Comparison of ENCODE assay signal across 11 cellular contexts in the genomic region with DNA sequence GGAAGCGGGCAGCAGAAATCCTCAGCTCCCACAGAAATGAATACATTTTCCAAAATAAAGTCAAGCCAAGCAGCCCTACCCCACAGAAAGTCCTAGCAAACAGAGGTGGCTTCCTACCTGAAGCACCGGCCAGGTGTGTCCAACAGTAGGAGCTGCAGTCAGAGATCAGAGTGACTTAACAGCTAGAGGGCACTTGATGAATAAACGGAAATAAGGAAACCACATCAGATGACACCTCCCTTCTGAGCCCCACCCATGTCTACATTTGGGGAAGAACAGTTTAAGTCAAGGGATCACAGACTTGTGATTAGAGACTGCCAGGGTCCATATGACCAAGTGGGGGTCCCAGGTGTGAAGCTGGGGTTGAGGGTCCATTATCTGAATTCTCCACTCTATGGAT. TPM values are rescaled to one million over a fixed set of nuclear protein-coding genes. Genes with fewer than 3 reads are reported as not detected.
DNase-seq lines count a peak whose midpoint lies in the region; ATAC-seq lines count a peak whose summit lies in the region.
"Had no signal": no experiment of that assay in that cellular context is flagged by ENCODE, and none has a peak within 500 bp of the region (broad histone marks: within the 10 kb centered on the region; RNA-seq: fewer than 3 reads in every experiment).

Gene CXCR1 (minus strand): TSS at position 172 of the 400 bp plus-strand sequence. CDS start 1,751 bp downstream, outside the sequence.

- CTCF ChIA-PET in activated CD8-positive, alpha-beta T cell treated with anti-CD3 and anti-CD28 coated beads, Interleukin-2, amount 10 ng/mL, durations not matched to agents 7 days and 5 days (lab: Charles Lee) = interaction anchor here (0.6 to 2.8 kb wide), 9 partner anchors 20 to 849 kb away, joined by 3 to 12 read pairs (median 6); partner anchors contain the start of genes ARPC2 and CXCR2

- no peaks in the 10 kb centered on the region for H3K9me3 Mint-ChIP-seq in activated CD8-positive, alpha-beta T cell treated with anti-CD3 and anti-CD28 coated beads, Interleukin-2, amount 10 ng/mL, durations not matched to agents 7 days and 5 days (ENCODE audit: insufficient read depth)

- H3K4me3 Mint-ChIP-seq in activated CD8-positive, alpha-beta T cell treated with anti-CD3 and anti-CD28 coated beads, Interleukin-2, amount 10 ng/mL, durations not matched to agents 7 days and 5 days = peak within 1 kb of the TSS; percentile 29

- POLR2A ChIA-PET in activated CD8-positive, alpha-beta T cell treated with anti-CD3 and anti-CD28 coated beads, Interleukin-2, amount 10 ng/mL, durations not matched to agents 7 days and 5 days (lab: Charles Lee) = interaction anchor here (0.7 kb wide), 1 partner anchor 58 kb away, joined by 3 read pairs; no protein-coding TSS in a partner anchor

- peak within 1 kb of the TSS; percentile 60 for H3K27ac Mint-ChIP-seq in activated CD8-positive, alpha-beta T cell treated with anti-CD3 and anti-CD28 coated beads, Interleukin-2, amount 10 ng/mL, durations not matched to agents 7 days and 5 days

- H3K36me3 Mint-ChIP-seq in activated CD8-positive, alpha-beta T cell treated with anti-CD3 and anti-CD28 coated beads, Interleukin-2, amount 10 ng/mL, durations not matched to agents 7 days and 5 days (ENCODE audit: low read depth) = no peaks in the 10 kb centered on the region

- peaks cover 28% of the 10 kb centered on the region for H3K4me1 Mint-ChIP-seq in activated CD8-positive, alpha-beta T cell treated with anti-CD3 and anti-CD28 coated beads, Interleukin-2, amount 10 ng/mL, durations not matched to agents 7 days and 5 days (ENCODE audit: low read depth)

- H3K27me3 Mint-ChIP-seq in activated CD8-positive, alpha-beta T cell treated with anti-CD3 and anti-CD28 coated beads, Interleukin-2, amount 10 ng/mL, durations not matched to agents 7 days and 5 days (ENCODE audit: low read depth) = peaks cover 27% of the 10 kb centered on the region

- peak; percentile 15 for DNase-seq in stimulated activated CD4-positive, alpha-beta T cell treated with anti-CD3 and anti-CD28 coated beads, Interleukin-15, amount 100 ng/mL, for 24 hours
- no peak for DNase-seq in stimulated activated CD4-positive, alpha-beta T cell treated with anti-CD3 and anti-CD28 coated beads, Interleukin-4, amount 100 ng/mL, for 1 hour
- peak; percentile 61 for DNase-seq in activated CD8-positive, alpha-beta T cell treated with anti-CD3 and anti-CD28 coated beads, Interleukin-2, amount 10 ng/mL, durations not matched to agents 7 days and 5 days
- DNase-seq in COLO829 (ENCODE audit: low spot score) = no peak
- DNase-seq in DMS79 (lab: John Stamatoyannopoulos, UW) = no peak
- DNase-seq: head of caudate nucleus, NCI-H1417 had no signal

- peak; percentile 91 for ATAC-seq in activated CD8-positive, alpha-beta T cell treated with anti-CD3 and anti-CD28 coated beads, Interleukin-2, amount 10 ng/mL, durations not matched to agents 7 days and 5 days
- ATAC-seq in esophagus mucosa (peak; percentile 79), HG02852 (IDR thresholded peaks at IDR 0.05; ENCODE audit: unreplicated experiment) (no peak), GM18868 (IDR thresholded peaks at IDR 0.05; ENCODE audit: unreplicated experiment) (no peak)

RNA-seq across cellular contexts. Expression of gene CXCR1, which starts in this region (rescaled TPM):
- total RNA-seq in activated CD8-positive, alpha-beta T cell treated with anti-CD3 and anti-CD28 coated beads, Interleukin-2, amount 10 ng/mL, durations not matched to agents 7 days and 5 days = under 1 TPM; 0.53 to 0.55 TPM
- 0.72 TPM for total RNA-seq in esophagus mucosa
- total RNA-seq: osteocyte had no signal

Comparison
In these comparisons a context has a peak if more than half of its experiments do, and no peak if none do; other contexts are left out.
1. Peak in DNase-seq and ATAC-seq in activated CD8-positive, alpha-beta T cell treated with anti-CD3 and anti-CD28 coated beads, Interleukin-2, amount 10 ng/mL, durations not matched to agents 7 days and 5 days; RNA of the gene not detected or under 1 TPM.
2. Peak in ATAC-seq in esophagus mucosa; RNA of the gene not detected or under 1 TPM.